1 cellular context compared by ENCODE assay signal in the genomic region with DNA sequence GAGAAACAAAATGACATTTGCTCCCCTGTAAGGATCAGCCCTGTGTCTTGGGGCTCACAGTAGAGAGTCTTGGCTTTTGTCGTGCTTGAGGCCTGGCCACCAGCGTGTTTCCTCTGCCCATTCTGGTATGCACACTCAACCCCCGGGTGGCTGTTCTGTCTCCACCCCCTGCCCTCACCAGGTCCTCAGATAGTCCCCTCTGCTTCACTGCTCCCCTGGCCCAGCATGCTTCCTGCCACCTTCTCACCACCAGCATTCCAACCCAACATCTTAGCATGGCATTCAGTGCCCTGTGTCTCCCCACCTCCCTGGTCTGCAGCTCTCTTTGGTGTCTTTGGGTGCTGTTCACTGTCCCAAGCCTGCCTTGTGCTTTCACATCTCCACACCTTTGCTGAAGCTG.
TF ChIP-seq lines count a peak whose summit lies in the region.

No MANE protein-coding gene starts in this region.

TF ChIP-seq in GM23338, 12 proteins besides CTCF, POLR2A, EP300 and RAD21:
- TF ChIP-seq JUNB (IDR thresholded peaks at IDR 0.05; ENCODE audit: unreplicated experiment) = no peak
- no peak for TF ChIP-seq POLR2AphosphoS5 (IDR thresholded peaks at IDR 0.05; ENCODE audit: low read depth)
- no peak for TF ChIP-seq STAT1 (IDR thresholded peaks at IDR 0.05; ENCODE audit: unreplicated experiment)
TF ChIP-seq in GM23338: peak in this region for 0.
